In genomic region chr4:184699941-184700340, GRCh38 we compare ENCODE assay signal across 14 cellular contexts.
"Had no signal": no experiment of that assay in that cellular context is flagged by ENCODE, and none has a peak within 500 bp of the region (broad histone marks: within the 10 kb centered on the region; RNA-seq: fewer than 3 reads in every experiment).

No MANE protein-coding gene starts in this region.

- H3K4me1 Mint-ChIP-seq: activated naive CD8-positive, alpha-beta T cell treated with anti-CD3 and anti-CD28 coated beads for 36 hours; endodermal cell; T-helper 17 cell had no signal

- H3K27ac Mint-ChIP-seq: activated naive CD8-positive, alpha-beta T cell treated with anti-CD3 and anti-CD28 coated beads for 36 hours; activated T-helper 1 cell treated with anti-CD3 and anti-CD28 coated beads, Interleukin-12 subunit alpha, Interleukin-12 subunit beta, Interleukin-2, Interleukin-4 antibody, amounts not matched to agents 30 ng/mL and 10 ng/mL and 1 ng/mL, durations not matched to agents 14 hours and 24 hours and 36 hours; endodermal cell; naive thymus-derived CD4-positive, alpha-beta T cell; T-helper 17 cell; WTC11 had no signal

- H3K9me3 Mint-ChIP-seq: activated naive CD8-positive, alpha-beta T cell treated with anti-CD3 and anti-CD28 coated beads for 36 hours; activated T-helper 1 cell treated with anti-CD3 and anti-CD28 coated beads, Interleukin-12 subunit alpha, Interleukin-12 subunit beta, Interleukin-2, Interleukin-4 antibody, amounts not matched to agents 30 ng/mL and 10 ng/mL and 1 ng/mL, durations not matched to agents 14 hours and 24 hours and 36 hours; endodermal cell; naive thymus-derived CD4-positive, alpha-beta T cell; WTC11 had no signal

- H3K27me3 Mint-ChIP-seq: activated naive CD8-positive, alpha-beta T cell treated with anti-CD3 and anti-CD28 coated beads for 36 hours; naive thymus-derived CD4-positive, alpha-beta T cell; T-helper 17 cell had no signal

- DNase-seq: activated CD4-positive, alpha-beta T cell treated with anti-CD3 and anti-CD28 coated beads for 4 hours; activated naive CD8-positive, alpha-beta T cell treated with anti-CD3 and anti-CD28 coated beads for 36 hours; endodermal cell; naive thymus-derived CD4-positive, alpha-beta T cell; stimulated activated CD4-positive, alpha-beta T cell treated with anti-CD3 and anti-CD28 coated beads, Interleukin-4, amount 100 ng/mL, for 4 hours; stimulated activated CD8-positive, alpha-beta memory T cell treated with anti-CD3 and anti-CD28 coated beads, Interleukin-4, amount 100 ng/mL, for 48 hours; stimulated activated naive CD8-positive, alpha-beta T cell treated with anti-CD3 and anti-CD28 coated beads, Interleukin-15, Interleukin-2, amounts not matched to agents 100 U/mL and 50 U/mL, for 24 hours; T-helper 17 cell; upper lobe of left lung had no signal

- H3K4me3 Mint-ChIP-seq: activated naive CD8-positive, alpha-beta T cell treated with anti-CD3 and anti-CD28 coated beads for 36 hours; activated T-helper 1 cell treated with anti-CD3 and anti-CD28 coated beads, Interleukin-12 subunit alpha, Interleukin-12 subunit beta, Interleukin-2, Interleukin-4 antibody, amounts not matched to agents 30 ng/mL and 10 ng/mL and 1 ng/mL, durations not matched to agents 14 hours and 24 hours and 36 hours; endodermal cell; naive thymus-derived CD4-positive, alpha-beta T cell; T-helper 17 cell; WTC11 had no signal

- H3K4me3 ChIP-seq: breast epithelium, skin epidermis, suprapubic skin, upper lobe of left lung had no signal
